Comparison of ENCODE assay signal across 33 cellular contexts in genomic region chr20:9128586-9128985, GRCh38. TPM values are rescaled to one million over a fixed set of nuclear protein-coding genes. Genes with fewer than 3 reads are reported as not detected.
"Had no signal": no experiment of that assay in that cellular context is flagged by ENCODE, and none has a peak within 500 bp of the region (broad histone marks: within the 10 kb centered on the region; RNA-seq: fewer than 3 reads in every experiment).

No MANE protein-coding gene starts in this region.

- H3K36me3 ChIP-seq: brain microvascular endothelial cell, gastrocnemius medialis had no signal

- H3K9me3 ChIP-seq: gastrocnemius medialis had no signal

- H3K4me3 ChIP-seq: coronary artery, dorsolateral prefrontal cortex, gastrocnemius medialis, heart right ventricle had no signal

- DNase-seq: activated CD4-positive, alpha-beta memory T cell treated with anti-CD3 and anti-CD28 coated beads, Interleukin-2, amount 10 ng/mL, durations not matched to agents 7 days and 5 days; activated CD4-positive, alpha-beta T cell treated with anti-CD3 and anti-CD28 coated beads for 1 hour; activated CD4-positive, alpha-beta T cell treated with anti-CD3 and anti-CD28 coated beads for 4 hours; activated CD4-positive, alpha-beta T cell treated with anti-CD3 and anti-CD28 coated beads, Interleukin-2, amount 10 ng/mL, durations not matched to agents 7 days and 5 days; activated CD4-positive, alpha-beta T cell treated with anti-CD3 and anti-CD28 coated beads, Interleukin-2, amount 50 U/mL, for 4 hours; activated CD8-positive, alpha-beta memory T cell treated with anti-CD3 and anti-CD28 coated beads, Interleukin-2, amount 50 U/mL, for 48 hours; activated gamma-delta T cell; activated naive CD4-positive, alpha-beta T cell; activated naive CD4-positive, alpha-beta T cell treated with anti-CD3 and anti-CD28 coated beads, Interleukin-2, amount 10 ng/mL, durations not matched to agents 7 days and 5 days; activated naive CD8-positive, alpha-beta T cell treated with anti-CD3 and anti-CD28 coated beads, Interleukin-2, amount 10 ng/mL, durations not matched to agents 7 days and 5 days; activated T-cell treated with anti-CD3 and anti-CD28 coated beads for 4 hours; activated T-cell treated with anti-CD3 and anti-CD28 coated beads, Interleukin-2, amount 50 U/mL, for 24 hours; activated T-cell treated with anti-CD3 and anti-CD28 coated beads, Interleukin-2, amount 50 U/mL, for 72 hours; amniotic stem cell; anterior cingulate cortex; brain microvascular endothelial cell; dorsolateral prefrontal cortex; effector memory CD4-positive, alpha-beta T cell; endodermal cell; foreskin keratinocyte; gastrocnemius medialis; glutamatergic neuron; heart right ventricle; T-helper 2 cell had no signal

- FAIRE-seq: astrocyte, bronchial epithelial cell, TTC549 had no signal

- H3K27me3 ChIP-seq: brain microvascular endothelial cell, foreskin keratinocyte, gastrocnemius medialis, heart right ventricle had no signal

- ATAC-seq: activated naive CD4-positive, alpha-beta T cell treated with anti-CD3 and anti-CD28 coated beads, Interleukin-2, amount 50 U/mL, for 72 hours; activated T-cell treated with anti-CD3 and anti-CD28 coated beads, Interleukin-2, amount 50 U/mL, for 72 hours; esophagus mucosa; foreskin keratinocyte; gastrocnemius medialis; heart right ventricle; WTC11 had no signal

- H3K27ac ChIP-seq: brain microvascular endothelial cell, coronary artery, dorsolateral prefrontal cortex, foreskin keratinocyte, VCaP had no signal

RNA-seq across cellular contexts. Expression of gene PLCB4, which starts 59.7 kb away (rescaled TPM):
- total RNA-seq: activated CD4-positive, alpha-beta memory T cell treated with anti-CD3 and anti-CD28 coated beads, Interleukin-2, amount 10 ng/mL, durations not matched to agents 7 days and 5 days; activated CD4-positive, alpha-beta T cell treated with anti-CD3 and anti-CD28 coated beads, Interleukin-2, amount 10 ng/mL, durations not matched to agents 7 days and 5 days; activated naive CD4-positive, alpha-beta T cell treated with anti-CD3 and anti-CD28 coated beads, Interleukin-2, amount 50 U/mL, for 72 hours; activated naive CD8-positive, alpha-beta T cell treated with anti-CD3 and anti-CD28 coated beads, Interleukin-2, amount 10 ng/mL, durations not matched to agents 7 days and 5 days; activated T-cell treated with anti-CD3 and anti-CD28 coated beads, Interleukin-2, amount 50 U/mL, for 72 hours; T-helper 1 cell treated with Interleukin-12 subunit alpha and Interleukin-12 subunit beta and Interleukin-4 antibody, amounts not matched to agents 30 ng/mL and 1 ng/mL, for 36 hours had no signal
